Comparison of ENCODE assay signal across 16 cellular contexts in the genomic region with DNA sequence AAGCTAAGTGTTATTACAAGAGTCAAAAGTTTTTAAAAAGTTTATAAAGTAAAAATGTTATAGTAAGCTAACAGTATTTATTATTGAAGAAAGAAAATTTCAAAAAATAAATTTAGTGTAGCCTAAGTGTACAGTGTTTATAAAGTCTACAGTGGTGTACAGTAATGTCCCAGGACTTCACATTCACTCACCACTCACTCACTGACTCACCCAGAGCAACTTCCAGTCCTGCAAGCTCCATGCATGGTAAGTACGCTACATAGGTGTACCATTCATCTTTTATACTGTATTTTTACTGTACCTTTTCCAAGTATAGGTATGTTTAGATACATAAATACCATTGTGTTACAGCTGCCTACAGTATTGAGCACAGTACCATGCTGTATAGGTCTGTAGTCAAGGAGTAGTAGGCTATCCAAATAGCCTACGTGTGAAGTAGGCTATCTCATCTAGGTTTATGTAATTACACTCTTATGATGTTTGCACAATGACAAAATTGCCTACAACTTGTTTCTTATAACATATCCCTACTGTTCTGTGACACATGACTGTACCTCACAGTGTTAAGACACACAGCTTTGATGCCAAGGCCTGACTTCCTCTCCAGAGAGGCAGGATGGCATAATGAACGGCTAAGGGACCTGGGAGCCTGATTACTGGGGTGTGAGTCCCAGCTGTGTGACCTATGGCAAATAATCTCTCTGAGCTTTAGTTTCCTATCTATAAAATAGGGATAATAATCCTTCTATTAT.
"Had no signal": no experiment of that assay in that cellular context is flagged by ENCODE, and none has a peak within 500 bp of the region (broad histone marks: within the 10 kb centered on the region; RNA-seq: fewer than 3 reads in every experiment).

No MANE protein-coding gene starts in this region.

- H3K9ac ChIP-seq: SK-N-SH had no signal

- DNase-seq: activated CD4-positive, alpha-beta T cell treated with anti-CD3 and anti-CD28 coated beads for 48 hours; activated naive CD4-positive, alpha-beta T cell treated with anti-CD3 and anti-CD28 coated beads for 36 hours; endodermal cell; heart right ventricle; midbrain; naive thymus-derived CD8-positive, alpha-beta T cell; posterior cingulate gyrus; SK-N-SH; T-helper 1 cell; thyroid gland had no signal

- H3K27ac Mint-ChIP-seq: activated naive CD4-positive, alpha-beta T cell treated with anti-CD3 and anti-CD28 coated beads for 36 hours; activated T-helper 17 cell treated with anti-CD3 and anti-CD28 coated beads, Interleukin-2, amount 50 U/mL, for 72 hours; dendritic cell treated with granulocyte-macrophage colony-stimulating factor and Interleukin-4, amounts not matched to agents 40 ng/mL and 50 ng/mL, for 4 days; WTC11 had no signal

- H3K9me3 Mint-ChIP-seq: activated naive CD4-positive, alpha-beta T cell treated with anti-CD3 and anti-CD28 coated beads for 36 hours; activated T-helper 17 cell treated with anti-CD3 and anti-CD28 coated beads, Interleukin-2, amount 50 U/mL, for 72 hours; dendritic cell treated with granulocyte-macrophage colony-stimulating factor and Interleukin-4, amounts not matched to agents 40 ng/mL and 50 ng/mL, for 4 days; endodermal cell; WTC11 had no signal

- H3K36me3 ChIP-seq: neutrophil had no signal

- H3K27me3 ChIP-seq: esophagus muscularis mucosa, heart right ventricle, neutrophil, thyroid gland had no signal

- H3K27ac ChIP-seq: esophagus muscularis mucosa, heart right ventricle, neutrophil, thyroid gland had no signal

- H3K4me1 Mint-ChIP-seq: activated T-helper 17 cell treated with anti-CD3 and anti-CD28 coated beads, Interleukin-2, amount 50 U/mL, for 72 hours; naive thymus-derived CD8-positive, alpha-beta T cell had no signal

- H3K4me1 ChIP-seq: esophagus muscularis mucosa, heart right ventricle, thyroid gland had no signal

- H3K27me3 Mint-ChIP-seq: activated T-helper 17 cell treated with anti-CD3 and anti-CD28 coated beads, Interleukin-2, amount 50 U/mL, for 72 hours; dendritic cell treated with granulocyte-macrophage colony-stimulating factor and Interleukin-4, amounts not matched to agents 40 ng/mL and 50 ng/mL, for 4 days had no signal

- ATAC-seq: activated T-helper 17 cell treated with anti-CD3 and anti-CD28 coated beads, Interleukin-2, amount 50 U/mL, for 72 hours; heart right ventricle; naive thymus-derived CD8-positive, alpha-beta T cell; WTC11 had no signal

- H3K4me3 ChIP-seq: esophagus muscularis mucosa, heart right ventricle, skin epidermis, thyroid gland had no signal

- H3K9me3 ChIP-seq: esophagus muscularis mucosa, neutrophil, SK-N-SH, thyroid gland had no signal

- H3K4me2 ChIP-seq: SK-N-SH had no signal

- H3K4me3 Mint-ChIP-seq: activated naive CD4-positive, alpha-beta T cell treated with anti-CD3 and anti-CD28 coated beads for 36 hours; activated T-helper 17 cell treated with anti-CD3 and anti-CD28 coated beads, Interleukin-2, amount 50 U/mL, for 72 hours; dendritic cell treated with granulocyte-macrophage colony-stimulating factor and Interleukin-4, amounts not matched to agents 40 ng/mL and 50 ng/mL, for 4 days; endodermal cell; naive thymus-derived CD8-positive, alpha-beta T cell; WTC11 had no signal
